Comparison of ENCODE assay signal across 2 cellular contexts in the genomic region with DNA sequence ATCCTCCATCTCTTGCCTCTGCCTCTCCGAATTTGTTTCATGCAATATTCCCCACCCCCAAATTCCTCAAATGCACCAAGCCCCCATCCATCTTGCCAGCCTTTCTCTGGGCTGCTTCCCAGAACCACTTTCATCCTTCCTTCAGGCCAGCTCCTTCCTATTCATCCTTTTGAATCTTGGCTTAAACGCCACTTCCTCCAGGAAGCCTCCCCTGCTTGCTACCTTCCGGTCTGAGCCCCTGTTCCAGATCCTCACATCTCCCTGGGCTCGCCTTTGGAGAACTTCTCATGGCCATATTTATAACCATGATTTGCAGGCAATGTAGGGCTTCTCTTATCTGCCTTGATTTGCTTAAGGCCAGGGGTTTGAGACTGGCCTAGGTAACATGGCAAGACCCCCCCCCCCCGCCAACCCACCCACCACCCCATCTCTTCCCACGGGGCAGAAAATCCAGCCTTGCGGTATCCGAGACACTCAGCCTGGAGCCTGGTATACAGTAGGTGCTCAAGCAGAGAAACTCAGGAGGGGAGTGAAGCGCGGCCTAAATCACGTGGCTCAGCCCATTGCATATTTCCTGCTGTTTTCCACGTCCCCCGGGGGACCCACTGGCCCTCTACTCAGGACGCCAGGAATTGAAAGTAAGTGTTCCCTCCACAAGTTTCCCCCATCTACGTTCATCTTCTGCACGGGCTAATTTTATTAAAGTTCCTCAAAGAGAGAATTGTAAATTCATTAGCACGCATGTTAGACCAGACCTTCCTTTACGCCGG.
TF ChIP-seq lines count a peak whose summit lies in the region.

No MANE protein-coding gene starts in this region.

TF ChIP-seq in HepG2, 621 proteins besides CTCF, POLR2A, EP300 and RAD21:
- TF ChIP-seq ZFP36 (IDR thresholded peaks at IDR 0.05; ENCODE audit: borderline replicate concordance, low read depth, low read length, partially characterized antibody) (peak; percentile 65), GTF3A (CRISPR knock-in tag; conservative IDR thresholded peaks at IDR 0.05) (no peak)
TF ChIP-seq in HepG2: peak in this region for 1.

TF ChIP-seq in WTC11, 78 proteins besides CTCF, POLR2A, EP300 and RAD21:
- peak; percentile 64; the same call in 1 of the 2 replicates for TF ChIP-seq ZNF121 (CRISPR knock-in tag; IDR thresholded peaks at IDR 0.05)
- TF ChIP-seq, protein P1, sequence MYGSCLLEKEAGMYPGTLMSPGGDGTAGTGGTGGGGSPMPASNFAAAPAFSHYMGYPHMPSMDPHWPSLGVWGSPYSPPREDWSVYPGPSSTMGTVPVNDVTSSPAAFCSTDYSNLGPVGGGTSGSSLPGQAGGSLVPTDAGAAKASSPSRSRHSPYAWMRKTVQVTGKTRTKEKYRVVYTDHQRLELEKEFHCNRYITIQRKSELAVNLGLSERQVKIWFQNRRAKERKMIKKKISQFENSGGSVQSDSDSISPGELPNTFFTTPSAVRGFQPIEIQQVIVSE (CRISPR knock-in tag; IDR thresholded peaks at IDR 0.05; ENCODE audit: borderline replicate concordance) = no peak
